ENCODE assay signal across 1 cellular context in the genomic region with DNA sequence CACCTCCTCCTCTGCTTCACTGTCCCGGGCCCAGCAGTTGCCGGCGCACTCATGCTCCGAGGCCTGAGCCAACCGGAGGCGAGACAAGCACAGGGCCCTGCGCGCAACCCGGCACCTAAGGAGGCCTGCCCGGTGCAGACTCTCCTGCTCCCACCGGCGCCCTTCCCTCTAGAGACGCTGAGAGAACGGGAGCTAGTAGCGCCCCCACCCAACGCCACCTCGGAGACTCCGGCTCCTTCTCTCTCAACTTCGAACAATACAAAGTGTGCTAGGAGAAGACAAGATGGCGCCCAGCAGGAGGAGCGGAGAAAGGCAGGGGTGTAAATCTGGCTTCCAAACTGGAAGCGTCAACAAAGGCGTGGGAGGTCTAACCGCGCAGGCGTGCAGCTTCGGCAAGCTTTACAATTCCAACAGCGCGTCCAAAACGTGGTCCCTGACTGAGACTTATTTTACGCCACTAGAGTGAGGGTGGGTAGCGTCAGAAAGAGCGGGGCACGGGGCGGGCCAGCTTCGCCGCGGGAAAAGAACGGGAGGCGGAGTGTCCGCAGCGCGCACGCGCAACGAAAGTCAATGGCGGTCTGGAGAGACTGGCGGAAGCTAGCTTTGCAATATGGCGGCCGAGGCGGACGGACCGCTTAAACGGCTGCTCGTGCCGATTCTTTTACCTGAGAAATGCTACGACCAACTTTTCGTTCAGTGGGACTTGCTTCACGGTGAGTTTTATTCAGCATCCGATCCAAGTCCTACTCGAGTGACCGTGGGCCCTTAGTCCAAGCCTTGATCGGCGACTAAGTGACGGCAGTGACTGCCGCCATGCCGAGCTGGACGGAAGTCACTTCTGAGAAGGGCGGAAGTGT.
TF ChIP-seq lines count a peak whose summit lies in the region.

A gene (plus strand): TSS at position 600 of the 857 bp plus-strand sequence. CDS start 11 bp downstream, at position 611.

TF ChIP-seq in HepG2, 621 proteins besides CTCF, POLR2A, EP300 and RAD21 (continued from another document and continues in another):
- TF ChIP-seq, protein P1, sequence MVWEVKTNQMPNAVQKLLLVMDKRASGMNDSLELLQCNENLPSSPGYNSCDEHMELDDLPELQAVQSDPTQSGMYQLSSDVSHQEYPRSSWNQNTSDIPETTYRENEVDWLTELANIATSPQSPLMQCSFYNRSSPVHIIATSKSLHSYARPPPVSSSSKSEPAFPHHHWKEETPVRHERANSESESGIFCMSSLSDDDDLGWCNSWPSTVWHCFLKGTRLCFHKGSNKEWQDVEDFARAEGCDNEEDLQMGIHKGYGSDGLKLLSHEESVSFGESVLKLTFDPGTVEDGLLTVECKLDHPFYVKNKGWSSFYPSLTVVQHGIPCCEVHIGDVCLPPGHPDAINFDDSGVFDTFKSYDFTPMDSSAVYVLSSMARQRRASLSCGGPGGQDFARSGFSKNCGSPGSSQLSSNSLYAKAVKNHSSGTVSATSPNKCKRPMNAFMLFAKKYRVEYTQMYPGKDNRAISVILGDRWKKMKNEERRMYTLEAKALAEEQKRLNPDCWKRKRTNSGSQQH (CRISPR knock-in tag; IDR thresholded peaks at IDR 0.05; ENCODE audit: low read depth): peak; percentile 95
- peak; percentile 54 for TF ChIP-seq IKZF4 (CRISPR knock-in tag; IDR thresholded peaks at IDR 0.05; ENCODE audit: borderline replicate concordance, low read depth, not compliant biosample characterization)
- TF ChIP-seq, protein P2, sequence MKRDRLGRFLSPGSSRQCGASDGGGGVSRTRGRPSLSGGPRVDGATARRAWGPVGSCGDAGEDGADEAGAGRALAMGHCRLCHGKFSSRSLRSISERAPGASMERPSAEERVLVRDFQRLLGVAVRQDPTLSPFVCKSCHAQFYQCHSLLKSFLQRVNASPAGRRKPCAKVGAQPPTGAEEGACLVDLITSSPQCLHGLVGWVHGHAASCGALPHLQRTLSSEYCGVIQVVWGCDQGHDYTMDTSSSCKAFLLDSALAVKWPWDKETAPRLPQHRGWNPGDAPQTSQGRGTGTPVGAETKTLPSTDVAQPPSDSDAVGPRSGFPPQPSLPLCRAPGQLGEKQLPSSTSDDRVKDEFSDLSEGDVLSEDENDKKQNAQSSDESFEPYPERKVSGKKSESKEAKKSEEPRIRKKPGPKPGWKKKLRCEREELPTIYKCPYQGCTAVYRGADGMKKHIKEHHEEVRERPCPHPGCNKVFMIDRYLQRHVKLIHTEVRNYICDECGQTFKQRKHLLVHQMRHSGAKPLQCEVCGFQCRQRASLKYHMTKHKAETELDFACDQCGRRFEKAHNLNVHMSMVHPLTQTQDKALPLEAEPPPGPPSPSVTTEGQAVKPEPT (CRISPR knock-in tag; IDR thresholded peaks at IDR 0.05; ENCODE audit: low read depth): no peak
- peak; percentile 86 for TF ChIP-seq ZNF501 (CRISPR knock-in tag; IDR thresholded peaks at IDR 0.05)
- TF ChIP-seq, protein P3, sequence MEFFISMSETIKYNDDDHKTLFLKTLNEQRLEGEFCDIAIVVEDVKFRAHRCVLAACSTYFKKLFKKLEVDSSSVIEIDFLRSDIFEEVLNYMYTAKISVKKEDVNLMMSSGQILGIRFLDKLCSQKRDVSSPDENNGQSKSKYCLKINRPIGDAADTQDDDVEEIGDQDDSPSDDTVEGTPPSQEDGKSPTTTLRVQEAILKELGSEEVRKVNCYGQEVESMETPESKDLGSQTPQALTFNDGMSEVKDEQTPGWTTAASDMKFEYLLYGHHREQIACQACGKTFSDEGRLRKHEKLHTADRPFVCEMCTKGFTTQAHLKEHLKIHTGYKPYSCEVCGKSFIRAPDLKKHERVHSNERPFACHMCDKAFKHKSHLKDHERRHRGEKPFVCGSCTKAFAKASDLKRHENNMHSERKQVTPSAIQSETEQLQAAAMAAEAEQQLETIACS (CRISPR knock-in tag; IDR thresholded peaks at IDR 0.05): peak; percentile 60
- TF ChIP-seq KMT2B (CRISPR knock-in tag; IDR thresholded peaks at IDR 0.05): peak; percentile 83; the same call in 1 of the 2 replicates
- TF ChIP-seq, protein P4, sequence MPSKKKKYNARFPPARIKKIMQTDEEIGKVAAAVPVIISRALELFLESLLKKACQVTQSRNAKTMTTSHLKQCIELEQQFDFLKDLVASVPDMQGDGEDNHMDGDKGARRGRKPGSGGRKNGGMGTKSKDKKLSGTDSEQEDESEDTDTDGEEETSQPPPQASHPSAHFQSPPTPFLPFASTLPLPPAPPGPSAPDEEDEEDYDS (CRISPR knock-in tag; IDR thresholded peaks at IDR 0.05): peak; percentile 80
- TF ChIP-seq NR2F2 (IDR thresholded peaks at IDR 0.05; ENCODE audit: borderline replicate concordance, low read depth): no peak
- peak; percentile 70; the same call in 1 of the 2 replicates for TF ChIP-seq ZNF367 (CRISPR knock-in tag; IDR thresholded peaks at IDR 0.05; ENCODE audit: borderline replicate concordance)
- TF ChIP-seq ZNF44 (CRISPR knock-in tag; IDR thresholded peaks at IDR 0.05): 0 out of 2 replicates have a peak, but pooled peaks have one; percentile 58
- TF ChIP-seq, protein P5, sequence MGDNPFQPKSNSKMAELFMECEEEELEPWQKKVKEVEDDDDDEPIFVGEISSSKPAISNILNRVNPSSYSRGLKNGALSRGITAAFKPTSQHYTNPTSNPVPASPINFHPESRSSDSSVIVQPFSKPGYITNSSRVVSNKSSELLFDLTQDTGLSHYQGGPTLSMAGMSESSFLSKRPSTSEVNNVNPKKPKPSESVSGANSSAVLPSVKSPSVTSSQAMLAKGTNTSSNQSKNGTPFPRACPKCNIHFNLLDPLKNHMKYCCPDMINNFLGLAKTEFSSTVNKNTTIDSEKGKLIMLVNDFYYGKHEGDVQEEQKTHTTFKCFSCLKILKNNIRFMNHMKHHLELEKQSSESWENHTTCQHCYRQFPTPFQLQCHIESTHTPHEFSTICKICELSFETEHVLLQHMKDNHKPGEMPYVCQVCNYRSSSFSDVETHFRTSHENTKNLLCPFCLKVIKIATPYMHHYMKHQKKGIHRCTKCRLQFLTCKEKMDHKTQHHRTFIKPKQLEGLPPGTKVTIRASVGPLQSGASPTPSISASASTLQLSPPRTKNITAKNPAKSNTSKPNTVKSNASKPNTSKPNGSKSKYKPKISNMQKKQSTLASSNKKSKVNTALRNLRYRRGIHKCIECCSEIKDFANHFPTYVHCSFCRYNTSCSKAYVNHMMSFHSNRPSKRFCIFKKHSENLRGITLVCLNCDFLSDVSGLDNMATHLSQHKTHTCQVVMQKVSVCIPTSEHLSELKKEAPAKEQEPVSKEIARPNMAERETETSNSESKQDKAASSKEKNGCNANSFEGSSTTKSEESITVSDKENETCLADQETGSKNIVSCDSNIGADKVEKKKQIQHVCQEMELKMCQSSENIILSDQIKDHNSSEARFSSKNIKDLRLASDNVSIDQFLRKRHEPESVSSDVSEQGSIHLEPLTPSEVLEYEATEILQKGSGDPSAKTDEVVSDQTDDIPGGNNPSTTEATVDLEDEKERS (CRISPR knock-in tag; IDR thresholded peaks at IDR 0.05): 0 out of 2 replicates have a peak, but pooled peaks have one; percentile 34
- peak; percentile 86 for TF ChIP-seq HOXA5 (CRISPR knock-in tag; IDR thresholded peaks at IDR 0.05)
- TF ChIP-seq FIP1L1 (IDR thresholded peaks at IDR 0.05; ENCODE audit: borderline replicate concordance, insufficient read depth, low read depth, low read length): 0 out of 2 replicates have a peak, but pooled peaks have one; percentile 7
- no peak for TF ChIP-seq SOX6 (IDR thresholded peaks at IDR 0.05)
- peak; percentile 30; the same call in 1 of the 2 replicates for TF ChIP-seq SOX6 (CRISPR knock-in tag; IDR thresholded peaks at IDR 0.05)
- peak; percentile 35; the same call in 1 of the 2 replicates for TF ChIP-seq SMAD3 (CRISPR knock-in tag; IDR thresholded peaks at IDR 0.05)
- TF ChIP-seq ZNF616 (CRISPR knock-in tag; IDR thresholded peaks at IDR 0.05; ENCODE audit: low read depth): 0 out of 2 replicates have a peak, but pooled peaks have one; percentile 36
- TF ChIP-seq ZNF782 (CRISPR knock-in tag; IDR thresholded peaks at IDR 0.05; ENCODE audit: borderline replicate concordance): no peak; the same call in 1 of the 2 replicates
- TF ChIP-seq ZNF557 (CRISPR knock-in tag; IDR thresholded peaks at IDR 0.05): peak; percentile 86
- TF ChIP-seq, protein P6, sequence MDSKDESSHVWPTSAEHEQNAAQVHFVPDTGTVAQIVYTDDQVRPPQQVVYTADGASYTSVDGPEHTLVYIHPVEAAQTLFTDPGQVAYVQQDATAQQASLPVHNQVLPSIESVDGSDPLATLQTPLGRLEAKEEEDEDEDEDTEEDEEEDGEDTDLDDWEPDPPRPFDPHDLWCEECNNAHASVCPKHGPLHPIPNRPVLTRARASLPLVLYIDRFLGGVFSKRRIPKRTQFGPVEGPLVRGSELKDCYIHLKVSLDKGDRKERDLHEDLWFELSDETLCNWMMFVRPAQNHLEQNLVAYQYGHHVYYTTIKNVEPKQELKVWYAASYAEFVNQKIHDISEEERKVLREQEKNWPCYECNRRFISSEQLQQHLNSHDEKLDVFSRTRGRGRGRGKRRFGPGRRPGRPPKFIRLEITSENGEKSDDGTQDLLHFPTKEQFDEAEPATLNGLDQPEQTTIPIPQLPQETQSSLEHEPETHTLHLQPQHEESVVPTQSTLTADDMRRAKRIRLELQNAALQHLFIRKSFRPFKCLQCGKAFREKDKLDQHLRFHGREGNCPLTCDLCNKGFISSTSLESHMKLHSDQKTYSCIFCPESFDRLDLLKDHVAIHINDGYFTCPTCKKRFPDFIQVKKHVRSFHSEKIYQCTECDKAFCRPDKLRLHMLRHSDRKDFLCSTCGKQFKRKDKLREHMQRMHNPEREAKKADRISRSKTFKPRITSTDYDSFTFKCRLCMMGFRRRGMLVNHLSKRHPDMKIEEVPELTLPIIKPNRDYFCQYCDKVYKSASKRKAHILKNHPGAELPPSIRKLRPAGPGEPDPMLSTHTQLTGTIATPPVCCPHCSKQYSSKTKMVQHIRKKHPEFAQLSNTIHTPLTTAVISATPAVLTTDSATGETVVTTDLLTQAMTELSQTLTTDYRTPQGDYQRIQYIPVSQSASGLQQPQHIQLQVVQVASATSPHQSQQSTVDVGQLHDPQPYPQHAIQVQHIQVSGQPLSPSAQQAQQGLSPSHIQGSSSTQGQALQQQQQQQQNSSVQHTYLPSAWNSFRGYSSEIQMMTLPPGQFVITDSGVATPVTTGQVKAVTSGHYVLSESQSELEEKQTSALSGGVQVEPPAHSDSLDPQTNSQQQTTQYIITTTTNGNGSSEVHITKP (CRISPR knock-in tag; IDR thresholded peaks at IDR 0.05; ENCODE audit: low read depth): 0 out of 2 replicates have a peak, but pooled peaks have one; percentile 20
- TF ChIP-seq, protein P7, sequence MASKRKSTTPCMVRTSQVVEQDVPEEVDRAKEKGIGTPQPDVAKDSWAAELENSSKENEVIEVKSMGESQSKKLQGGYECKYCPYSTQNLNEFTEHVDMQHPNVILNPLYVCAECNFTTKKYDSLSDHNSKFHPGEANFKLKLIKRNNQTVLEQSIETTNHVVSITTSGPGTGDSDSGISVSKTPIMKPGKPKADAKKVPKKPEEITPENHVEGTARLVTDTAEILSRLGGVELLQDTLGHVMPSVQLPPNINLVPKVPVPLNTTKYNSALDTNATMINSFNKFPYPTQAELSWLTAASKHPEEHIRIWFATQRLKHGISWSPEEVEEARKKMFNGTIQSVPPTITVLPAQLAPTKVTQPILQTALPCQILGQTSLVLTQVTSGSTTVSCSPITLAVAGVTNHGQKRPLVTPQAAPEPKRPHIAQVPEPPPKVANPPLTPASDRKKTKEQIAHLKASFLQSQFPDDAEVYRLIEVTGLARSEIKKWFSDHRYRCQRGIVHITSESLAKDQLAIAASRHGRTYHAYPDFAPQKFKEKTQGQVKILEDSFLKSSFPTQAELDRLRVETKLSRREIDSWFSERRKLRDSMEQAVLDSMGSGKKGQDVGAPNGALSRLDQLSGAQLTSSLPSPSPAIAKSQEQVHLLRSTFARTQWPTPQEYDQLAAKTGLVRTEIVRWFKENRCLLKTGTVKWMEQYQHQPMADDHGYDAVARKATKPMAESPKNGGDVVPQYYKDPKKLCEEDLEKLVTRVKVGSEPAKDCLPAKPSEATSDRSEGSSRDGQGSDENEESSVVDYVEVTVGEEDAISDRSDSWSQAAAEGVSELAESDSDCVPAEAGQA (IDR thresholded peaks at IDR 0.05; ENCODE audit: low read depth): peak; percentile 98
- TF ChIP-seq, protein P7 (CRISPR knock-in tag; IDR thresholded peaks at IDR 0.05; ENCODE audit: borderline replicate concordance): 0 out of 2 replicates have a peak, but pooled peaks have one; percentile 45
- no peak for TF ChIP-seq HDAC6 (IDR thresholded peaks at IDR 0.05; ENCODE audit: low read depth, low read length)
- 0 out of 2 replicates have a peak, but pooled peaks have one; percentile 60 for TF ChIP-seq ZNF274 (CRISPR knock-in tag; IDR thresholded peaks at IDR 0.05)
- TF ChIP-seq MED8 (CRISPR knock-in tag; IDR thresholded peaks at IDR 0.05; ENCODE audit: insufficient replicate concordance): peak; percentile 36
- TF ChIP-seq REPIN1 (CRISPR knock-in tag; IDR thresholded peaks at IDR 0.05; ENCODE audit: borderline replicate concordance, low read depth): peak; percentile 78
- peak; percentile 69 for TF ChIP-seq ZNF792 (CRISPR knock-in tag; IDR thresholded peaks at IDR 0.05)
- peak; percentile 85; the same call in 1 of the 2 replicates for TF ChIP-seq TP53 (CRISPR knock-in tag; conservative IDR thresholded peaks at IDR 0.05)
- peak; percentile 49; the same call in 1 of the 2 replicates for TF ChIP-seq PPARG (CRISPR knock-in tag; conservative IDR thresholded peaks at IDR 0.05)
- 0 out of 2 replicates have a peak, but pooled peaks have one; percentile 19 for TF ChIP-seq ARHGAP35 (CRISPR knock-in tag; IDR thresholded peaks at IDR 0.05; ENCODE audit: borderline replicate concordance)
- peak; percentile 100 for TF ChIP-seq MXI1 (IDR thresholded peaks at IDR 0.05; ENCODE audit: borderline replicate concordance, low read depth, low read length)
- peak; percentile 99 for TF ChIP-seq HOXA3 (CRISPR knock-in tag; IDR thresholded peaks at IDR 0.05)
- TF ChIP-seq, protein P8, sequence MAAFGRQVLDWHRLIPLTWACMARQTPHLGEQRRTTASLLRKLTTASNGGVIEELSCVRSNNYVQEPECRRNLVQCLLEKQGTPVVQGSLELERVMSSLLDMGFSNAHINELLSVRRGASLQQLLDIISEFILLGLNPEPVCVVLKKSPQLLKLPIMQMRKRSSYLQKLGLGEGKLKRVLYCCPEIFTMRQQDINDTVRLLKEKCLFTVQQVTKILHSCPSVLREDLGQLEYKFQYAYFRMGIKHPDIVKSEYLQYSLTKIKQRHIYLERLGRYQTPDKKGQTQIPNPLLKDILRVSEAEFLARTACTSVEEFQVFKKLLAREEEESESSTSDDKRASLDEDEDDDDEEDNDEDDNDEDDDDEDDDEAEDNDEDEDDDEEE (CRISPR knock-in tag; IDR thresholded peaks at IDR 0.05): peak; percentile 71; the same call in 1 of the 2 replicates
- TF ChIP-seq ZNF598 (CRISPR knock-in tag; IDR thresholded peaks at IDR 0.05; ENCODE audit: borderline replicate concordance): peak; percentile 91; the same call in 1 of the 2 replicates
- TF ChIP-seq BRD4 (CRISPR knock-in tag; IDR thresholded peaks at IDR 0.05): peak; percentile 93
